16 cellular contexts compared by ENCODE assay signal in the genomic region with DNA sequence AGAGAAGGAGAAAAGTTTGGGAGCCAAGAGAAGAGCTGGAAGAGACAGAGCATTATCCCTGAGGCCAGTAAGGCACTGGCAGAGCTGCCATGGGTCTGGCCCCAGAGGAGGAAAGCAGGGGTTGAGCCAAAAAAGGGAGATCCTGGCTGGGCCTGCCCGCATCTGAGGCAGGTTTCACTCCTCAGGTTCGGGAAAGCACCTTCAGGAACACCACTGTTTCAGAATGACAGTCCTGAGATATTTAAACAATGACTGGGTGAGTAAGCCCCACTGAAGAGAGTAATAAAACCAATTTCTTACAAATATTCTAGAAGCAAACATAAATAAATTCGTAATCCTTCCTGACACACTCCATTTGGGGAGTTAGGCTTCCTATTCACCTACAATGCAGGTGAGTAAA.
DNase-seq lines count a peak whose midpoint lies in the region; ATAC-seq and TF ChIP-seq lines count a peak whose summit lies in the region.
"Had no signal": no experiment of that assay in that cellular context is flagged by ENCODE, and none has a peak within 500 bp of the region (broad histone marks: within the 10 kb centered on the region; RNA-seq: fewer than 3 reads in every experiment).

No MANE protein-coding gene starts in this region.

- H3K9ac ChIP-seq in GM23248 = no peak overlapping the region

- H3K79me2 ChIP-seq in hepatocyte = no peaks in the 10 kb centered on the region
- no peaks in the 10 kb centered on the region for H3K79me2 ChIP-seq in GM23248 (ENCODE audit: insufficient read depth)

- H3K4me2 ChIP-seq in hepatocyte (no peak overlapping the region), GM23248 (ENCODE audit: unreplicated experiment) (no peak overlapping the region)

- H3F3A ChIP-seq in GM23248 (ENCODE audit: insufficient read depth) = no peaks in the 10 kb centered on the region

- H3K27ac ChIP-seq in hepatocyte (peak overlapping the region; percentile 25), GM23248 (no peak overlapping the region)
- H3K27ac ChIP-seq: breast epithelium, vagina had no signal

- DNase-seq in activated naive CD4-positive, alpha-beta T cell treated with Interleukin-2 at 50 U/mL for 16 hours = peak; percentile 50
- no peak for DNase-seq in activated naive CD4-positive, alpha-beta T cell (lab: John Stamatoyannopoulos, UW)
- DNase-seq in hepatocyte (ENCODE audit: low spot score) (no peak), globus pallidus (ENCODE audit: low spot score) (no peak), GM23248 (no peak), left ventricle myocardium superior (no peak)
- DNase-seq in stimulated activated naive B cell treated with anti-CD40 and anti-IgM and Interleukin-4, amounts not matched to agents 10 μg/mL and 1 μg/mL and 100 μg/mL, for 72 hours = peak; percentile 69
- DNase-seq: erythroblast, Karpas-422, NCI-H345 had no signal

- peak; percentile 69 for ATAC-seq in HG03196 (IDR thresholded peaks at IDR 0.05; ENCODE audit: unreplicated experiment)
- peak; percentile 84 to 90 for ATAC-seq in stimulated activated naive B cell treated with anti-CD40 and anti-IgM and Interleukin-4, amounts not matched to agents 10 μg/mL and 1 μg/mL and 100 μg/mL, for 72 hours (replicated peaks)
- no peak for ATAC-seq in left ventricle myocardium superior
- ATAC-seq: Right ventricle myocardium inferior, WTC11 had no signal

- in situ Hi-C loops in GM23248 (cut with MboI) = no loop called here

- H3K36me3 Mint-ChIP-seq in stimulated activated naive B cell treated with anti-CD40 and anti-IgM and Interleukin-4, amounts not matched to agents 10 μg/mL and 1 μg/mL and 100 μg/mL, for 72 hours = peaks cover 13 to 28% of the 10 kb centered on the region in 2 donors
- H3K36me3 Mint-ChIP-seq: WTC11 had no signal

- intact Hi-C loops in left ventricle myocardium superior (cut with micrococcal nuclease) = no loop called here

- peak overlapping the region; percentile 65 to 66 for H3K4me3 Mint-ChIP-seq in stimulated activated naive B cell treated with anti-CD40 and anti-IgM and Interleukin-4, amounts not matched to agents 10 μg/mL and 1 μg/mL and 100 μg/mL, for 72 hours
- H3K4me3 Mint-ChIP-seq: neural crest cell, WTC11 had no signal

- H3K9me3 Mint-ChIP-seq in stimulated activated naive B cell treated with anti-CD40 and anti-IgM and Interleukin-4, amounts not matched to agents 10 μg/mL and 1 μg/mL and 100 μg/mL, for 72 hours = no peaks in the 10 kb centered on the region
- H3K9me3 Mint-ChIP-seq: neural crest cell, WTC11 had no signal

- peak overlapping the region; percentile 96 for H3K27ac Mint-ChIP-seq in stimulated activated naive B cell treated with anti-CD40 and anti-IgM and Interleukin-4, amounts not matched to agents 10 μg/mL and 1 μg/mL and 100 μg/mL, for 72 hours
- H3K27ac Mint-ChIP-seq: WTC11 had no signal

- 71% methylated on average over 3 of the region's 3 CpGs for WGBS in hepatocyte (ENCODE audit: low lambda C conversion rate, missing lambda C conversion rate)
- WGBS in GM23248 (ENCODE audit: low coverage in 1 of 2, low lambda C conversion rate in 2 of 2, missing lambda C conversion rate in 2 of 2), 2 experiments = 75 to 87% methylated on average over 3 of the region's 3 CpGs

- no peaks in the 10 kb centered on the region for H3K27me3 Mint-ChIP-seq in stimulated activated naive B cell treated with anti-CD40 and anti-IgM and Interleukin-4, amounts not matched to agents 10 μg/mL and 1 μg/mL and 100 μg/mL, for 72 hours

- H4K20me1 ChIP-seq in hepatocyte (ENCODE audit: insufficient read depth, poor library complexity, severe bottlenecking) (no peaks in the 10 kb centered on the region), GM23248 (ENCODE audit: insufficient read depth) (no peaks in the 10 kb centered on the region)

- H3K9me3 ChIP-seq in hepatocyte (ENCODE audit: low read depth) = no peaks in the 10 kb centered on the region
- H3K9me3 ChIP-seq in GM23248 (ENCODE audit: low read depth) = no peaks in the 10 kb centered on the region
- H3K9me3 ChIP-seq: breast epithelium, vagina had no signal

- H3K4me1 ChIP-seq in hepatocyte (ENCODE audit: insufficient read depth) = peaks cover 4% of the 10 kb centered on the region
- H3K4me1 ChIP-seq in GM23248 (ENCODE audit: insufficient read depth) = no peaks in the 10 kb centered on the region
- H3K4me1 ChIP-seq: breast epithelium, vagina had no signal

- no peak for TF ChIP-seq CTCF in hepatocyte (IDR thresholded peaks at IDR 0.05; ENCODE audit: poor library complexity)

- H3K36me3 ChIP-seq in hepatocyte (replicated peaks; ENCODE audit: insufficient read depth, low read depth) = no peaks in the 10 kb centered on the region
- H3K36me3 ChIP-seq in GM23248 (ENCODE audit: low read depth) = no peaks in the 10 kb centered on the region
- H3K36me3 ChIP-seq: breast epithelium, vagina had no signal

- H3K4me3 ChIP-seq in hepatocyte (no peak overlapping the region), GM23248 (no peak overlapping the region)
- H3K4me3 ChIP-seq: breast epithelium, vagina had no signal

- H3K9me2 ChIP-seq in hepatocyte (replicated peaks; ENCODE audit: insufficient read depth) (no peaks in the 10 kb centered on the region), GM23248 (ENCODE audit: insufficient read depth) (no peaks in the 10 kb centered on the region)

- H3K27me3 ChIP-seq in hepatocyte = no peaks in the 10 kb centered on the region
- peaks cover 29% of the 10 kb centered on the region; the same call in 1 of the 2 replicates for H3K27me3 ChIP-seq in GM23248 (replicated peaks; ENCODE audit: insufficient read depth)
- H3K27me3 ChIP-seq: breast epithelium, vagina had no signal

- peaks cover 52 to 83% of the 10 kb centered on the region in 2 donors for H3K4me1 Mint-ChIP-seq in stimulated activated naive B cell treated with anti-CD40 and anti-IgM and Interleukin-4, amounts not matched to agents 10 μg/mL and 1 μg/mL and 100 μg/mL, for 72 hours
- H3K4me1 Mint-ChIP-seq: WTC11 had no signal

- H2AFZ ChIP-seq in hepatocyte = no peak overlapping the region
- no peak overlapping the region for H2AFZ ChIP-seq in GM23248

Comparison
In these comparisons a context has a peak if more than half of its experiments do, and no peak if none do; other contexts are left out.
1. DNase-seq: peak in activated naive CD4-positive, alpha-beta T cell treated with Interleukin-2 at 50 U/mL for 16 hours (single experiment) and stimulated activated naive B cell treated with anti-CD40 and anti-IgM and Interleukin-4, amounts not matched to agents 10 μg/mL and 1 μg/mL and 100 μg/mL, for 72 hours (single experiment); none in activated naive CD4-positive, alpha-beta T cell (0 of 4), hepatocyte (single experiment), globus pallidus (single experiment), GM23248 (single experiment) and left ventricle myocardium superior (single experiment).